1 cellular context compared by ENCODE assay signal in genomic region chr1:42935313-42935624, GRCh38.
TF ChIP-seq lines count a peak whose summit lies in the region.

No MANE protein-coding gene starts in this region.

TF ChIP-seq in GM12878, 131 proteins besides CTCF, POLR2A, EP300 and RAD21 (continued from another document and continues in another):
- TF ChIP-seq SPI1 (IDR thresholded peaks at IDR 0.05; ENCODE audit: borderline replicate concordance, insufficient read depth, low read depth, low read length) (peak; percentile 86), CEBPB (IDR thresholded peaks at IDR 0.05; ENCODE audit: borderline replicate concordance in 1 of 2, low read depth in 2 of 2, low read length in 2 of 2) (no peak), POU2F2 (IDR thresholded peaks at IDR 0.05; ENCODE audit: borderline replicate concordance, low read depth, low read length) (no peak), NFYA (IDR thresholded peaks at IDR 0.05; ENCODE audit: borderline replicate concordance, low read depth, low read length) (no peak), ZNF384 (IDR thresholded peaks at IDR 0.05; ENCODE audit: borderline replicate concordance, low read depth, low read length) (no peak), ZSCAN29 (IDR thresholded peaks at IDR 0.05) (no peak), TARDBP (IDR thresholded peaks at IDR 0.05; ENCODE audit: borderline replicate concordance) (no peak), BRCA1 (IDR thresholded peaks at IDR 0.05; ENCODE audit: low read depth, low read length) (no peak), SREBF2 (IDR thresholded peaks at IDR 0.05; ENCODE audit: low read length) (no peak), SIX5 (IDR thresholded peaks at IDR 0.05; ENCODE audit: low read depth, low read length, severe bottlenecking) (no peak), ZBTB33 (IDR thresholded peaks at IDR 0.05) (no peak), TCF7 (IDR thresholded peaks at IDR 0.05; ENCODE audit: borderline replicate concordance) (no peak), STAT3 (IDR thresholded peaks at IDR 0.05; ENCODE audit: low read depth, low read length) (no peak), HDAC6 (IDR thresholded peaks at IDR 0.05; ENCODE audit: unreplicated experiment) (no peak), NFIC (IDR thresholded peaks at IDR 0.05; ENCODE audit: low read depth, low read length) (no peak), BMI1 (IDR thresholded peaks at IDR 0.05; ENCODE audit: borderline replicate concordance) (no peak), MXI1 (IDR thresholded peaks at IDR 0.05; ENCODE audit: low read depth, low read length) (peak; percentile 44; the same call in 1 of the 2 replicates), SKIL (IDR thresholded peaks at IDR 0.05; ENCODE audit: low read depth, poor library complexity, severe bottlenecking) (peak; percentile 73), IRF4 (IDR thresholded peaks at IDR 0.05; ENCODE audit: low read depth, low read length) (peak; percentile 36; the same call in 1 of the 2 replicates), NRF1 (conservative IDR thresholded peaks at IDR 0.05; ENCODE audit: low read depth, low read length) (no peak), JUND (IDR thresholded peaks at IDR 0.05; ENCODE audit: low read depth, low read length) (no peak), RB1 (IDR thresholded peaks at IDR 0.05; ENCODE audit: borderline replicate concordance) (no peak), IKZF2 (IDR thresholded peaks at IDR 0.05) (peak; percentile 57 to 72; a peak in 3 of 4 replicates), WRNIP1 (IDR thresholded peaks at IDR 0.05; ENCODE audit: borderline replicate concordance, low read depth, low read length) (no peak), EZH2 (IDR thresholded peaks at IDR 0.05; ENCODE audit: borderline replicate concordance, control insufficient read depth, low read depth, low read length) (no peak), CHD1 (IDR thresholded peaks at IDR 0.05; ENCODE audit: low read depth, low read length) (no peak), FOS (IDR thresholded peaks at IDR 0.05; ENCODE audit: borderline replicate concordance, extremely low read depth, insufficient read length) (no peak), BCL3 (IDR thresholded peaks at IDR 0.05; ENCODE audit: borderline replicate concordance, insufficient read depth, low read depth, low read length, poor library complexity, severe bottlenecking) (no peak), TAF1 (IDR thresholded peaks at IDR 0.05; ENCODE audit: borderline replicate concordance, low read depth, low read length) (no peak), RCOR1 (conservative IDR thresholded peaks at IDR 0.05; ENCODE audit: low read depth, low read length) (no peak)
- TF ChIP-seq, protein P1, sequence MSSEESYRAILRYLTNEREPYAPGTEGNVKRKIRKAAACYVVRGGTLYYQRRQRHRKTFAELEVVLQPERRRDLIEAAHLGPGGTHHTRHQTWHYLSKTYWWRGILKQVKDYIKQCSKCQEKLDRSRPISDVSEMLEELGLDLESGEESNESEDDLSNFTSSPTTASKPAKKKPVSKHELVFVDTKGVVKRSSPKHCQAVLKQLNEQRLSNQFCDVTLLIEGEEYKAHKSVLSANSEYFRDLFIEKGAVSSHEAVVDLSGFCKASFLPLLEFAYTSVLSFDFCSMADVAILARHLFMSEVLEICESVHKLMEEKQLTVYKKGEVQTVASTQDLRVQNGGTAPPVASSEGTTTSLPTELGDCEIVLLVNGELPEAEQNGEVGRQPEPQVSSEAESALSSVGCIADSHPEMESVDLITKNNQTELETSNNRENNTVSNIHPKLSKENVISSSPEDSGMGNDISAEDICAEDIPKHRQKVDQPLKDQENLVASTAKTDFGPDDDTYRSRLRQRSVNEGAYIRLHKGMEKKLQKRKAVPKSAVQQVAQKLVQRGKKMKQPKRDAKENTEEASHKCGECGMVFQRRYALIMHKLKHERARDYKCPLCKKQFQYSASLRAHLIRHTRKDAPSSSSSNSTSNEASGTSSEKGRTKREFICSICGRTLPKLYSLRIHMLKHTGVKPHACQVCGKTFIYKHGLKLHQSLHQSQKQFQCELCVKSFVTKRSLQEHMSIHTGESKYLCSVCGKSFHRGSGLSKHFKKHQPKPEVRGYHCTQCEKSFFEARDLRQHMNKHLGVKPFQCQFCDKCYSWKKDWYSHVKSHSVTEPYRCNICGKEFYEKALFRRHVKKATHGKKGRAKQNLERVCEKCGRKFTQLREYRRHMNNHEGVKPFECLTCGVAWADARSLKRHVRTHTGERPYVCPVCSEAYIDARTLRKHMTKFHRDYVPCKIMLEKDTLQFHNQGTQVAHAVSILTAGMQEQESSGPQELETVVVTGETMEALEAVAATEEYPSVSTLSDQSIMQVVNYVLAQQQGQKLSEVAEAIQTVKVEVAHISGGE (CRISPR knock-in tag; IDR thresholded peaks at IDR 0.05), result no peak
- TF ChIP-seq, protein P2, sequence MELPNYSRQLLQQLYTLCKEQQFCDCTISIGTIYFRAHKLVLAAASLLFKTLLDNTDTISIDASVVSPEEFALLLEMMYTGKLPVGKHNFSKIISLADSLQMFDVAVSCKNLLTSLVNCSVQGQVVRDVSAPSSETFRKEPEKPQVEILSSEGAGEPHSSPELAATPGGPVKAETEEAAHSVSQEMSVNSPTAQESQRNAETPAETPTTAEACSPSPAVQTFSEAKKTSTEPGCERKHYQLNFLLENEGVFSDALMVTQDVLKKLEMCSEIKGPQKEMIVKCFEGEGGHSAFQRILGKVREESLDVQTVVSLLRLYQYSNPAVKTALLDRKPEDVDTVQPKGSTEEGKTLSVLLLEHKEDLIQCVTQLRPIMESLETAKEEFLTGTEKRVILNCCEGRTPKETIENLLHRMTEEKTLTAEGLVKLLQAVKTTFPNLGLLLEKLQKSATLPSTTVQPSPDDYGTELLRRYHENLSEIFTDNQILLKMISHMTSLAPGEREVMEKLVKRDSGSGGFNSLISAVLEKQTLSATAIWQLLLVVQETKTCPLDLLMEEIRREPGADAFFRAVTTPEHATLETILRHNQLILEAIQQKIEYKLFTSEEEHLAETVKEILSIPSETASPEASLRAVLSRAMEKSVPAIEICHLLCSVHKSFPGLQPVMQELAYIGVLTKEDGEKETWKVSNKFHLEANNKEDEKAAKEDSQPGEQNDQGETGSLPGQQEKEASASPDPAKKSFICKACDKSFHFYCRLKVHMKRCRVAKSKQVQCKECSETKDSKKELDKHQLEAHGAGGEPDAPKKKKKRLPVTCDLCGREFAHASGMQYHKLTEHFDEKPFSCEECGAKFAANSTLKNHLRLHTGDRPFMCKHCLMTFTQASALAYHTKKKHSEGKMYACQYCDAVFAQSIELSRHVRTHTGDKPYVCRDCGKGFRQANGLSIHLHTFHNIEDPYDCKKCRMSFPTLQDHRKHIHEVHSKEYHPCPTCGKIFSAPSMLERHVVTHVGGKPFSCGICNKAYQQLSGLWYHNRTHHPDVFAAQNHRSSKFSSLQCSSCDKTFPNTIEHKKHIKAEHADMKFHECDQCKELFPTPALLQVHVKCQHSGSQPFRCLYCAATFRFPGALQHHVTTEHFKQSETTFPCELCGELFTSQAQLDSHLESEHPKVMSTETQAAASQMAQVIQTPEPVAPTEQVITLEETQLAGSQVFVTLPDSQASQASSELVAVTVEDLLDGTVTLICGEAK (IDR thresholded peaks at IDR 0.05; ENCODE audit: borderline replicate concordance), result no peak
- TF ChIP-seq, protein P3, sequence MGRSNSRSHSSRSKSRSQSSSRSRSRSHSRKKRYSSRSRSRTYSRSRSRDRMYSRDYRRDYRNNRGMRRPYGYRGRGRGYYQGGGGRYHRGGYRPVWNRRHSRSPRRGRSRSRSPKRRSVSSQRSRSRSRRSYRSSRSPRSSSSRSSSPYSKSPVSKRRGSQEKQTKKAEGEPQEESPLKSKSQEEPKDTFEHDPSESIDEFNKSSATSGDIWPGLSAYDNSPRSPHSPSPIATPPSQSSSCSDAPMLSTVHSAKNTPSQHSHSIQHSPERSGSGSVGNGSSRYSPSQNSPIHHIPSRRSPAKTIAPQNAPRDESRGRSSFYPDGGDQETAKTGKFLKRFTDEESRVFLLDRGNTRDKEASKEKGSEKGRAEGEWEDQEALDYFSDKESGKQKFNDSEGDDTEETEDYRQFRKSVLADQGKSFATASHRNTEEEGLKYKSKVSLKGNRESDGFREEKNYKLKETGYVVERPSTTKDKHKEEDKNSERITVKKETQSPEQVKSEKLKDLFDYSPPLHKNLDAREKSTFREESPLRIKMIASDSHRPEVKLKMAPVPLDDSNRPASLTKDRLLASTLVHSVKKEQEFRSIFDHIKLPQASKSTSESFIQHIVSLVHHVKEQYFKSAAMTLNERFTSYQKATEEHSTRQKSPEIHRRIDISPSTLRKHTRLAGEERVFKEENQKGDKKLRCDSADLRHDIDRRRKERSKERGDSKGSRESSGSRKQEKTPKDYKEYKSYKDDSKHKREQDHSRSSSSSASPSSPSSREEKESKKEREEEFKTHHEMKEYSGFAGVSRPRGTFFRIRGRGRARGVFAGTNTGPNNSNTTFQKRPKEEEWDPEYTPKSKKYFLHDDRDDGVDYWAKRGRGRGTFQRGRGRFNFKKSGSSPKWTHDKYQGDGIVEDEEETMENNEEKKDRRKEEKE (IDR thresholded peaks at IDR 0.05), result no peak
- TF ChIP-seq, protein P4, sequence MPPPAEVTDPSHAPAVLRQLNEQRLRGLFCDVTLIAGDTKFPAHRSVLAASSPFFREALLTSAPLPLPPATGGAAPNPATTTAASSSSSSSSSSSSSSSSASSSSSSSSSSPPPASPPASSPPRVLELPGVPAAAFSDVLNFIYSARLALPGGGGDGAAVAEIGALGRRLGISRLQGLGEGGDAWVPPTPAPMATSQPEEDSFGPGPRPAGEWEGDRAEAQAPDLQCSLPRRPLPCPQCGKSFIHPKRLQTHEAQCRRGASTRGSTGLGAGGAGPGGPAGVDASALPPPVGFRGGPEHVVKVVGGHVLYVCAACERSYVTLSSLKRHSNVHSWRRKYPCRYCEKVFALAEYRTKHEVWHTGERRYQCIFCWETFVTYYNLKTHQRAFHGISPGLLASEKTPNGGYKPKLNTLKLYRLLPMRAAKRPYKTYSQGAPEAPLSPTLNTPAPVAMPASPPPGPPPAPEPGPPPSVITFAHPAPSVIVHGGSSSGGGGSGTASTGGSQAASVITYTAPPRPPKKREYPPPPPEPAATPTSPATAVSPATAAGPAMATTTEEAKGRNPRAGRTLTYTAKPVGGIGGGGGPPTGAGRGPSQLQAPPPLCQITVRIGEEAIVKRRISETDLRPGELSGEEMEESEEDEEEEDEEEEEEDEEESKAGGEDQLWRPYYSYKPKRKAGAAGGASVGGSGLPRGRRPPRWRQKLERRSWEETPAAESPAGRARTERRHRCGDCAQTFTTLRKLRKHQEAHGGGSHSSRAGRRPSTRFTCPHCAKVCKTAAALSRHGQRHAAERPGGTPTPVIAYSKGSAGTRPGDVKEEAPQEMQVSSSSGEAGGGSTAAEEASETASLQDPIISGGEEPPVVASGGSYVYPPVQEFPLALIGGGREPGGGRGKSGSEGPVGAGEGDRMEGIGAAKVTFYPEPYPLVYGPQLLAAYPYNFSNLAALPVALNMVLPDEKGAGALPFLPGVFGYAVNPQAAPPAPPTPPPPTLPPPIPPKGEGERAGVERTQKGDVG (CRISPR knock-in tag; IDR thresholded peaks at IDR 0.05), result no peak
- TF ChIP-seq, protein P5, sequence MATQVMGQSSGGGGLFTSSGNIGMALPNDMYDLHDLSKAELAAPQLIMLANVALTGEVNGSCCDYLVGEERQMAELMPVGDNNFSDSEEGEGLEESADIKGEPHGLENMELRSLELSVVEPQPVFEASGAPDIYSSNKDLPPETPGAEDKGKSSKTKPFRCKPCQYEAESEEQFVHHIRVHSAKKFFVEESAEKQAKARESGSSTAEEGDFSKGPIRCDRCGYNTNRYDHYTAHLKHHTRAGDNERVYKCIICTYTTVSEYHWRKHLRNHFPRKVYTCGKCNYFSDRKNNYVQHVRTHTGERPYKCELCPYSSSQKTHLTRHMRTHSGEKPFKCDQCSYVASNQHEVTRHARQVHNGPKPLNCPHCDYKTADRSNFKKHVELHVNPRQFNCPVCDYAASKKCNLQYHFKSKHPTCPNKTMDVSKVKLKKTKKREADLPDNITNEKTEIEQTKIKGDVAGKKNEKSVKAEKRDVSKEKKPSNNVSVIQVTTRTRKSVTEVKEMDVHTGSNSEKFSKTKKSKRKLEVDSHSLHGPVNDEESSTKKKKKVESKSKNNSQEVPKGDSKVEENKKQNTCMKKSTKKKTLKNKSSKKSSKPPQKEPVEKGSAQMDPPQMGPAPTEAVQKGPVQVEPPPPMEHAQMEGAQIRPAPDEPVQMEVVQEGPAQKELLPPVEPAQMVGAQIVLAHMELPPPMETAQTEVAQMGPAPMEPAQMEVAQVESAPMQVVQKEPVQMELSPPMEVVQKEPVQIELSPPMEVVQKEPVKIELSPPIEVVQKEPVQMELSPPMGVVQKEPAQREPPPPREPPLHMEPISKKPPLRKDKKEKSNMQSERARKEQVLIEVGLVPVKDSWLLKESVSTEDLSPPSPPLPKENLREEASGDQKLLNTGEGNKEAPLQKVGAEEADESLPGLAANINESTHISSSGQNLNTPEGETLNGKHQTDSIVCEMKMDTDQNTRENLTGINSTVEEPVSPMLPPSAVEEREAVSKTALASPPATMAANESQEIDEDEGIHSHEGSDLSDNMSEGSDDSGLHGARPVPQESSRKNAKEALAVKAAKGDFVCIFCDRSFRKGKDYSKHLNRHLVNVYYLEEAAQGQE (IDR thresholded peaks at IDR 0.05; ENCODE audit: low read depth, low read length), result no peak
